In genomic region chr18:59461171-59461570, GRCh38 we compare ENCODE assay signal across 30 cellular contexts.
"Had no signal": no experiment of that assay in that cellular context is flagged by ENCODE, and none has a peak within 500 bp of the region (broad histone marks: within the 10 kb centered on the region; RNA-seq: fewer than 3 reads in every experiment).

No MANE protein-coding gene starts in this region.

- ATAC-seq: activated CD4-positive, CD25-positive, alpha-beta regulatory T cell treated with anti-CD3 and anti-CD28 coated beads, Interleukin-2, amount 50 U/mL, for 24 hours; heart right ventricle; sciatic nerve; stimulated activated effector memory CD8-positive, alpha-beta T cell treated with anti-CD3 and anti-CD28 coated beads, Interleukin-12 subunit alpha, Interleukin-12 subunit beta, amount 100 ng/mL, for 72 hours had no signal

- H3K27ac Mint-ChIP-seq: activated CD4-positive, alpha-beta memory T cell treated with anti-CD3 and anti-CD28 coated beads for 36 hours; activated CD4-positive, alpha-beta T cell treated with anti-CD3 and anti-CD28 coated beads, Interleukin-2, amount 10 ng/mL, durations not matched to agents 24 days and 14 days; activated T-cell treated with anti-CD3 and anti-CD28 coated beads, Interleukin-2, amount 50 U/mL, for 24 hours; endodermal cell; nephron progenitor cell; progenitor cell of endocrine pancreas; stimulated activated effector memory CD8-positive, alpha-beta T cell treated with anti-CD3 and anti-CD28 coated beads, Interleukin-12 subunit alpha, Interleukin-12 subunit beta, amount 100 ng/mL, for 72 hours; stimulated activated naive CD8-positive, alpha-beta T cell treated with anti-CD3 and anti-CD28 coated beads, Interleukin-15, Interleukin-2, amounts not matched to agents 100 ng/mL and 50 ng/mL, for 24 hours had no signal

- H3K36me3 ChIP-seq: brain microvascular endothelial cell, esophagus muscularis mucosa, heart right ventricle, left ventricle myocardium inferior, neutrophil, thoracic aorta, uterus, WERI-Rb-1 had no signal

- H3K36me3 Mint-ChIP-seq: activated CD4-positive, alpha-beta memory T cell treated with anti-CD3 and anti-CD28 coated beads for 36 hours had no signal

- H3K4me3 ChIP-seq: esophagus muscularis mucosa, heart right ventricle, left ventricle myocardium inferior, lung, thoracic aorta, uterus had no signal

- H3K4me1 Mint-ChIP-seq: activated CD4-positive, alpha-beta T cell treated with anti-CD3 and anti-CD28 coated beads, Interleukin-2, amount 10 ng/mL, durations not matched to agents 24 days and 14 days; stimulated activated effector memory CD8-positive, alpha-beta T cell treated with anti-CD3 and anti-CD28 coated beads, Interleukin-12 subunit alpha, Interleukin-12 subunit beta, amount 100 ng/mL, for 72 hours had no signal

- H3K4me3 Mint-ChIP-seq: activated CD4-positive, alpha-beta memory T cell treated with anti-CD3 and anti-CD28 coated beads for 36 hours; activated CD4-positive, alpha-beta T cell treated with anti-CD3 and anti-CD28 coated beads, Interleukin-2, amount 10 ng/mL, durations not matched to agents 24 days and 14 days; activated T-cell treated with anti-CD3 and anti-CD28 coated beads, Interleukin-2, amount 50 U/mL, for 24 hours; endodermal cell; nephron progenitor cell; stimulated activated effector memory CD8-positive, alpha-beta T cell treated with anti-CD3 and anti-CD28 coated beads, Interleukin-12 subunit alpha, Interleukin-12 subunit beta, amount 100 ng/mL, for 72 hours; stimulated activated naive CD8-positive, alpha-beta T cell treated with anti-CD3 and anti-CD28 coated beads, Interleukin-15, Interleukin-2, amounts not matched to agents 100 ng/mL and 50 ng/mL, for 24 hours; type B pancreatic cell had no signal

- H3K9me3 Mint-ChIP-seq: activated CD4-positive, alpha-beta memory T cell treated with anti-CD3 and anti-CD28 coated beads for 36 hours; activated CD4-positive, alpha-beta T cell treated with anti-CD3 and anti-CD28 coated beads, Interleukin-2, amount 10 ng/mL, durations not matched to agents 24 days and 14 days; activated T-cell treated with anti-CD3 and anti-CD28 coated beads, Interleukin-2, amount 50 U/mL, for 24 hours; endodermal cell; nephron progenitor cell; stimulated activated effector memory CD8-positive, alpha-beta T cell treated with anti-CD3 and anti-CD28 coated beads, Interleukin-12 subunit alpha, Interleukin-12 subunit beta, amount 100 ng/mL, for 72 hours; stimulated activated naive CD8-positive, alpha-beta T cell treated with anti-CD3 and anti-CD28 coated beads, Interleukin-15, Interleukin-2, amounts not matched to agents 100 ng/mL and 50 ng/mL, for 24 hours; type B pancreatic cell had no signal

- H3K9me3 ChIP-seq: esophagus muscularis mucosa, heart right ventricle, left ventricle myocardium inferior, neutrophil, thoracic aorta, uterus had no signal

- DNase-seq: activated CD4-positive, alpha-beta memory T cell treated with anti-CD3 and anti-CD28 coated beads for 36 hours; activated CD4-positive, alpha-beta T cell treated with anti-CD3 and anti-CD28 coated beads, Interleukin-2, amount 10 ng/mL, durations not matched to agents 24 days and 14 days; activated CD8-positive, alpha-beta memory T cell treated with anti-CD3 and anti-CD28 coated beads, Interleukin-2, amount 50 U/mL, for 48 hours; activated gamma-delta T cell; activated naive CD4-positive, alpha-beta T cell treated with anti-CD3 and anti-CD28 coated beads, Interleukin-2, amount 50 U/mL, for 16 hours; activated T-cell treated with anti-CD3 and anti-CD28 coated beads, Interleukin-2, amount 50 U/mL, for 24 hours; amniotic stem cell; brain microvascular endothelial cell; central memory CD4-positive, alpha-beta T cell; endodermal cell; foreskin melanocyte; heart right ventricle; left ventricle myocardium inferior; nephron progenitor cell; retina; small intestine; stimulated activated CD4-positive, alpha-beta T cell treated with anti-CD3 and anti-CD28 coated beads, Interleukin-4, amount 100 ng/mL, for 24 hours; T1000; uterus; WERI-Rb-1 had no signal

- H3K27me3 ChIP-seq: brain microvascular endothelial cell, esophagus muscularis mucosa, neutrophil, uterus had no signal

- H3K27ac ChIP-seq: brain microvascular endothelial cell, esophagus muscularis mucosa, heart right ventricle, left ventricle myocardium inferior, neutrophil, thoracic aorta, uterus, WERI-Rb-1 had no signal

- H3K4me1 ChIP-seq: uterus had no signal
